Comparison of ENCODE assay signal across 24 cellular contexts in the genomic region with DNA sequence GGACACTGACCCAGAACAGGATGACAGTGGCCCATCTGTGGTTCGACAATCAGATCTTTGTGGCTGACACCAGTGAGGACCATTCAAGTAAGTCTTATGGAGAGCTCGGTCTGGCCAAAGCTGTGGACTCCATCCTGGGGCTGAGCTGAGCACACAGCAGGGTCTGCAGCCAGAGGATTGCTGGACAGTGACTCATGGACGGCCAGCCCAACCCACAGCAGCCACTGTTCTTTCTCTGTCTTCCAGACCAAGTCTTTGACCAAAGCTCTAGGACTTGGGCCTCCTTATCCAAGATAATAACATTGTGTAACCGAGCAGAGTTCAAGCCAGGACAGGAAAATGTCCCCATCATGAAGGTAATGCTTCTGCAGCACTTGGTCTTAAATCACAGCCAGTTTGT. TPM values are rescaled to one million over a fixed set of nuclear protein-coding genes. Genes with fewer than 3 reads are reported as not detected.
DNase-seq lines count a peak whose midpoint lies in the region; ATAC-seq and TF ChIP-seq lines count a peak whose summit lies in the region.
"Had no signal": no experiment of that assay in that cellular context is flagged by ENCODE, and none has a peak within 500 bp of the region (broad histone marks: within the 10 kb centered on the region; RNA-seq: fewer than 3 reads in every experiment).

No MANE protein-coding gene starts in this region.

- no peaks in the 10 kb centered on the region for H3K9me3 ChIP-seq in SJCRH30 (replicated peaks)
- H3K9me3 ChIP-seq: vagina had no signal

- H3K36me3 Mint-ChIP-seq in WTC11: no peaks in the 10 kb centered on the region

- no peak for ATAC-seq in WTC11

- H3K4me3 ChIP-seq in coronary artery (no peak overlapping the region), SJCRH30 (no peak overlapping the region)
- H3K4me3 ChIP-seq: vagina had no signal

- POLR2A ChIA-PET in WTC11 (lab: Charles Lee): no interaction called here

- no peak overlapping the region for H3K27ac Mint-ChIP-seq in WTC11

- DNase-seq in AG08395 (ENCODE audit: low spot score) (peak; percentile 89), HCEC 1CT (peak; percentile 22), coronary artery (ENCODE audit: low spot score) (peak; percentile 80), myocyte (ENCODE audit: low read depth) (peak; percentile 33), SJCRH30 (no peak), WTC11 (ENCODE audit: low spot score) (no peak), OCI-M1 (lab: John Stamatoyannopoulos, UW) (no peak)
- DNase-seq in stimulated activated CD4-positive, alpha-beta T cell treated with anti-CD3 and anti-CD28 coated beads, Interleukin-2, amount 100 ng/mL, for 48 hours: no peak
- DNase-seq: ACHN; activated CD4-positive, alpha-beta T cell treated with anti-CD3 and anti-CD28 coated beads for 48 hours; activated naive CD4-positive, alpha-beta T cell treated with anti-CD3 and anti-CD28 coated beads, Interleukin-2, amount 50 U/mL, for 16 hours; cerebellar nuclear complex; COR-L47; head of caudate nucleus; NCI-H1417 treated with DMSO at 0.1 percent for 48 hours; NCI-H226; NK-92 treated with Interleukin-12 subunit alpha and Interleukin-12 subunit beta, amount 100 ng/mL, for 24 hours; SHP77; stimulated activated naive CD4-positive, alpha-beta T cell; T1000 had no signal

- peaks cover 18% of the 10 kb centered on the region for H3K4me1 Mint-ChIP-seq in WTC11

- no peaks in the 10 kb centered on the region for H3K36me3 ChIP-seq in SJCRH30
- H3K36me3 ChIP-seq: vagina had no signal

- peaks cover 4% of the 10 kb centered on the region; the same call in 1 of the 2 replicates for H3K27me3 Mint-ChIP-seq in WTC11 (ENCODE audit: low read depth)

- H3K27ac ChIP-seq in coronary artery: peak overlapping the region in 1 of 2 donors; percentile 81
- no peak overlapping the region for H3K27ac ChIP-seq in SJCRH30
- H3K27ac ChIP-seq: KMS-11, vagina had no signal

- peaks cover 10% of the 10 kb centered on the region for H3K27me3 ChIP-seq in SJCRH30
- H3K27me3 ChIP-seq: vagina had no signal

- H3K4me1 ChIP-seq in SJCRH30: no peaks in the 10 kb centered on the region
- H3K4me1 ChIP-seq: vagina had no signal

- TF ChIP-seq CTCF in coronary artery (IDR thresholded peaks at IDR 0.05) (no peak), WTC11 (IDR thresholded peaks at IDR 0.05) (no peak)

- no peak overlapping the region for H3K4me3 Mint-ChIP-seq in WTC11

- CTCF ChIA-PET in WTC11 (lab: Charles Lee): interaction anchor here (0.5 to 3.4 kb wide), 8 partner anchors 9 to 293 kb away, joined by 3 to 57 read pairs (median 4); partner anchors contain the start of gene ATP12A

- no peaks in the 10 kb centered on the region for H3K9me3 Mint-ChIP-seq in WTC11

TF ChIP-seq in WTC11, 78 proteins besides CTCF, POLR2A, EP300 and RAD21:
- TF ChIP-seq, protein P1, sequence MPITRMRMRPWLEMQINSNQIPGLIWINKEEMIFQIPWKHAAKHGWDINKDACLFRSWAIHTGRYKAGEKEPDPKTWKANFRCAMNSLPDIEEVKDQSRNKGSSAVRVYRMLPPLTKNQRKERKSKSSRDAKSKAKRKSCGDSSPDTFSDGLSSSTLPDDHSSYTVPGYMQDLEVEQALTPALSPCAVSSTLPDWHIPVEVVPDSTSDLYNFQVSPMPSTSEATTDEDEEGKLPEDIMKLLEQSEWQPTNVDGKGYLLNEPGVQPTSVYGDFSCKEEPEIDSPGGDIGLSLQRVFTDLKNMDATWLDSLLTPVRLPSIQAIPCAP (CRISPR knock-in tag; IDR thresholded peaks at IDR 0.05): no peak
- TF ChIP-seq ZNF532 (CRISPR knock-in tag; IDR thresholded peaks at IDR 0.05; ENCODE audit: borderline replicate concordance) (no peak), ZNF232 (CRISPR knock-in tag; IDR thresholded peaks at IDR 0.05) (no peak), CDX4 (CRISPR knock-in tag; IDR thresholded peaks at IDR 0.05; ENCODE audit: borderline replicate concordance) (no peak), NFE2L1 (CRISPR knock-in tag; IDR thresholded peaks at IDR 0.05) (no peak), SMAD4 (CRISPR knock-in tag; IDR thresholded peaks at IDR 0.05) (no peak)

RNA-seq across cellular contexts. Expression of gene ATP12A, which starts 12.3 kb away (rescaled TPM):
- total RNA-seq in myocyte (not detected in 2 replicates), WTC11 (2021) (1.4 to 2.7 TPM (median 2.2 TPM) in 3 replicates)
- not detected for polyA plus RNA-seq in myocyte (2012)
- 0.06 TPM in 1 of 2 replicates, not detected in the other for total RNA-seq in SJCRH30 (2014; rRNA removed; shearing (Covaris generic))
- total RNA-seq: mucosa of gallbladder, osteocyte, vagina had no signal

Comparison
In these comparisons a context has a peak if more than half of its experiments do, and no peak if none do; other contexts are left out.
1. DNase-seq: peak in AG08395 (single experiment), HCEC 1CT (single experiment), coronary artery (single experiment) and myocyte (single experiment); none in stimulated activated CD4-positive, alpha-beta T cell treated with anti-CD3 and anti-CD28 coated beads, Interleukin-2, amount 100 ng/mL, for 48 hours (0 of 2), SJCRH30 (0 of 2), WTC11 (single experiment) and OCI-M1 (single experiment).